In the genomic region with DNA sequence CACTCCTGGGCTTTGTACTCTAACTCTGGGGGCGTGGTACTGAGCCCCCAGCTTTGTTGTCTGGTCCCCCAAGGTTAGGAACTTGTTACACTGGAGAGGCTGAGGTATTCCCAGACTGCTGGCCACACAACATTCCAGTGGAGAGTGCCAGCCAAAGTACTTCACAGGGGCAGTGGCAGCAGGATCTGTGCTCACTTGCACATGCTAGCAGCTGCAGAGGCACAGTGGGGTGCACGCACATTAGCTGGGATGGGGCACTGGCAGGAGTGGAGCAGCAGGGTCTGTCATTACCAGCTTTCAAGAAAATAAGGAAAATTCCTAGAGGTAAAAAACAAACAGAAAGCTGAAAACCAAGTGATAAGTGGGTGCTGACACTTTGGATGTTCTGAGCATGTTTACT, we compare ENCODE assay signal across 21 cellular contexts.
"Had no signal": no experiment of that assay in that cellular context is flagged by ENCODE, and none has a peak within 500 bp of the region (broad histone marks: within the 10 kb centered on the region; RNA-seq: fewer than 3 reads in every experiment).

No MANE protein-coding gene starts in this region.

- H3K4me3 ChIP-seq: body of pancreas, right atrium auricular region, tibial nerve, vagina had no signal

- H3K27me3 ChIP-seq: body of pancreas, right atrium auricular region, tibial nerve, vagina had no signal

- H3K27ac ChIP-seq: body of pancreas, epithelial cell of prostate, right atrium auricular region, tibial nerve, vagina had no signal

- H3K36me3 ChIP-seq: right atrium auricular region, tibial nerve, vagina had no signal

- H3K4me1 ChIP-seq: body of pancreas, right atrium auricular region, tibial nerve, vagina had no signal

- ATAC-seq: body of pancreas; naive thymus-derived CD8-positive, alpha-beta T cell had no signal

- H3K9me3 ChIP-seq: body of pancreas, vagina had no signal

- DNase-seq: activated CD4-positive, alpha-beta T cell treated with anti-CD3 and anti-CD28 coated beads, Interleukin-2, amount 50 U/mL, for 1 hour; activated CD8-positive, alpha-beta memory T cell treated with anti-CD3 and anti-CD28 coated beads for 24 hours; activated gamma-delta T cell treated with Interleukin-2 at 50 U/mL for 16 hours; activated naive CD8-positive, alpha-beta T cell treated with anti-CD3 and anti-CD28 coated beads for 36 hours; amygdala; body of pancreas; effector memory CD4-positive, alpha-beta T cell; foreskin melanocyte; head of caudate nucleus; mammary epithelial cell; naive thymus-derived CD8-positive, alpha-beta T cell; nucleus accumbens; posterior cingulate gyrus; small intestine; stimulated activated CD4-positive, alpha-beta T cell treated with anti-CD3 and anti-CD28 coated beads, Interleukin-4, amount 100 ng/mL, for 24 hours; stimulated activated naive CD4-positive, alpha-beta T cell; T-helper 2 cell had no signal
